Comparison of ENCODE assay signal across 8 cellular contexts in genomic region chr17:35372846-35373531, GRCh38. TPM values are rescaled to one million over a fixed set of nuclear protein-coding genes. Genes with fewer than 3 reads are reported as not detected.
A peak's percentile ranks its signal among the peaks of the same experiment; 100 is the strongest.
DNase-seq lines count a peak whose midpoint lies in the region; ATAC-seq, FAIRE-seq and TF ChIP-seq lines count a peak whose summit lies in the region.

No MANE protein-coding gene starts in this region.

- no peak for ATAC-seq in activated CD8-positive, alpha-beta T cell treated with anti-CD3 and anti-CD28 coated beads for 36 hours
- ATAC-seq in GM18517 (IDR thresholded peaks at IDR 0.05; ENCODE audit: unreplicated experiment), result no peak

- H3K27me3 ChIP-seq in KMS-11 (ENCODE audit: insufficient read depth, low read depth) (no peaks in the 10 kb centered on the region), parathyroid adenoma (ENCODE audit: control insufficient read depth, insufficient read depth, low read length) (no peaks in the 10 kb centered on the region)

- H3K4me1 Mint-ChIP-seq in activated CD8-positive, alpha-beta T cell treated with anti-CD3 and anti-CD28 coated beads for 36 hours (ENCODE audit: low read depth), result peaks cover 57% of the 10 kb centered on the region

- H4K20me1 ChIP-seq in KMS-11 (ENCODE audit: insufficient read depth), result no peaks in the 10 kb centered on the region

- H3K4me3 ChIP-seq in KMS-11 (IDR thresholded peaks at IDR 0.05; ENCODE audit: insufficient read depth, low read depth, low read length), result no peak overlapping the region
- peak overlapping the region; percentile 75 for H3K4me3 ChIP-seq in fibroblast of pulmonary artery (replicated peaks; ENCODE audit: low read depth, low read length)
- H3K4me3 ChIP-seq in parathyroid adenoma (ENCODE audit: low read depth, low read length), result peak overlapping the region; percentile 66

- intact Hi-C loops in activated CD8-positive, alpha-beta T cell treated with anti-CD3 and anti-CD28 coated beads for 36 hours (cut with micrococcal nuclease), result loop anchor here (5.0 kb wide), 2 partner anchors 114 to 159 kb away; no protein-coding TSS in a partner anchor

- peak; percentile 36 for DNase-seq in activated CD4-positive, alpha-beta T cell treated with anti-CD3 and anti-CD28 coated beads for 48 hours
- DNase-seq in activated CD4-positive, alpha-beta T cell treated with anti-CD3 and anti-CD28 coated beads for 1 hour, result no peak
- peak; percentile 45 for DNase-seq in activated CD8-positive, alpha-beta T cell treated with anti-CD3 and anti-CD28 coated beads for 36 hours
- DNase-seq in fibroblast of pulmonary artery (ENCODE audit: low read depth) (no peak), urothelium cell line (ENCODE audit: low spot score) (no peak)

- H3K9me3 ChIP-seq in parathyroid adenoma (ENCODE audit: control insufficient read depth, low read length), result no peaks in the 10 kb centered on the region

- CTCF ChIA-PET in activated CD8-positive, alpha-beta T cell treated with anti-CD3 and anti-CD28 coated beads for 36 hours (lab: Charles Lee), result interaction anchor here (0.9 to 3.3 kb wide), 8 partner anchors 60 to 374 kb away, joined by 3 to 12 read pairs (median 5); partner anchors contain the start of gene SLFN12L

- H3K27ac ChIP-seq in KMS-11 (peak overlapping the region; percentile 28; the same call in 1 of the 2 replicates), parathyroid adenoma (no peak overlapping the region)

- H2AFZ ChIP-seq in KMS-11 (ENCODE audit: low read depth) (peak overlapping the region; percentile 67), parathyroid adenoma (no peak overlapping the region)

- H3K79me2 ChIP-seq in KMS-11 (ENCODE audit: insufficient read depth, low read depth), result no peaks in the 10 kb centered on the region
- no peaks in the 10 kb centered on the region for H3K79me2 ChIP-seq in parathyroid adenoma

- H3K9me3 Mint-ChIP-seq in activated CD8-positive, alpha-beta T cell treated with anti-CD3 and anti-CD28 coated beads for 36 hours, result peaks cover 25% of the 10 kb centered on the region

- FAIRE-seq in urothelium cell line (lab: Jason Lieb, UNC), result no peak

- H3K4me2 ChIP-seq in KMS-11 (peak overlapping the region; percentile 71), parathyroid adenoma (ENCODE audit: low read length) (peak overlapping the region; percentile 97)

- H3K4me1 ChIP-seq in KMS-11 (ENCODE audit: low read depth, poor library complexity, severe bottlenecking) (peaks cover 24% of the 10 kb centered on the region), parathyroid adenoma (no peaks in the 10 kb centered on the region)

- POLR2A ChIA-PET in activated CD8-positive, alpha-beta T cell treated with anti-CD3 and anti-CD28 coated beads for 36 hours (lab: Charles Lee), result interaction anchor here (0.6 to 4.3 kb wide), 40 partner anchors 9 to 505 kb away, joined by 3 to 66 read pairs (median 4); partner anchors contain the start of genes PEX12, SLFN12L, SLFN13 and SLFN5

- H3K36me3 ChIP-seq in KMS-11 (ENCODE audit: insufficient read depth) (no peaks in the 10 kb centered on the region), parathyroid adenoma (ENCODE audit: control insufficient read depth, insufficient read depth, low read length) (no peaks in the 10 kb centered on the region)

- H3K27me3 Mint-ChIP-seq in activated CD8-positive, alpha-beta T cell treated with anti-CD3 and anti-CD28 coated beads for 36 hours, result no peaks in the 10 kb centered on the region

- H3K9ac ChIP-seq in KMS-11 (peak overlapping the region; percentile 41; the same call in 1 of the 2 replicates), parathyroid adenoma (no peak overlapping the region)

- H3K27ac Mint-ChIP-seq in activated CD8-positive, alpha-beta T cell treated with anti-CD3 and anti-CD28 coated beads for 36 hours, result peak overlapping the region; percentile 99

- peaks cover 47% of the 10 kb centered on the region for H3K36me3 Mint-ChIP-seq in activated CD8-positive, alpha-beta T cell treated with anti-CD3 and anti-CD28 coated beads for 36 hours (ENCODE audit: low read depth)

- H3K4me3 Mint-ChIP-seq in activated CD8-positive, alpha-beta T cell treated with anti-CD3 and anti-CD28 coated beads for 36 hours, result peak overlapping the region; percentile 91

- no peak for TF ChIP-seq CTCF in KMS-11 (conservative IDR thresholded peaks at IDR 0.05; ENCODE audit: low read depth, low read length)
- no peak for TF ChIP-seq CTCF in activated CD8-positive, alpha-beta T cell treated with anti-CD3 and anti-CD28 coated beads for 36 hours (IDR thresholded peaks at IDR 0.05)
- TF ChIP-seq CTCF in fibroblast of pulmonary artery (IDR thresholded peaks at IDR 0.05; ENCODE audit: low read length, missing control alignments), result no peak
- no peak for TF ChIP-seq CTCF in parathyroid adenoma (IDR thresholded peaks at IDR 0.05)

RNA-seq across cellular contexts. Expression of gene SLFN11, which starts 0.4 kb away (rescaled TPM):
- 100 to 1,000 TPM in 1 of 2 experiments, 10 to 100 TPM in 1; 95.8 to 106 TPM for total RNA-seq in activated CD8-positive, alpha-beta T cell treated with anti-CD3 and anti-CD28 coated beads for 36 hours

RNA-seq across cellular contexts. Expression of gene SLFN12, which starts 59.3 kb away (rescaled TPM):
- 1 to 10 TPM; 5.1 to 6.3 TPM for total RNA-seq in activated CD8-positive, alpha-beta T cell treated with anti-CD3 and anti-CD28 coated beads for 36 hours

Comparison
In these comparisons a context has a peak if more than half of its experiments do, and no peak if none do; other contexts are left out.
1. DNase-seq: peak in activated CD4-positive, alpha-beta T cell treated with anti-CD3 and anti-CD28 coated beads for 48 hours (single experiment) and activated CD8-positive, alpha-beta T cell treated with anti-CD3 and anti-CD28 coated beads for 36 hours (single experiment); none in activated CD4-positive, alpha-beta T cell treated with anti-CD3 and anti-CD28 coated beads for 1 hour (single experiment), fibroblast of pulmonary artery (single experiment) and urothelium cell line (single experiment).